8 cellular contexts compared by ENCODE assay signal in genomic region chr21:37072988-37073416, GRCh38. TPM values are rescaled to one million over a fixed set of nuclear protein-coding genes. Genes with fewer than 3 reads are reported as not detected.
DNase-seq lines count a peak whose midpoint lies in the region; ATAC-seq, FAIRE-seq and TF ChIP-seq lines count a peak whose summit lies in the region.

TSS of gene PIGP (minus strand) at chr21:37073071. CDS start at chr21:37072515, 556 bp downstream.
TSS of gene TTC3 (plus strand) at chr21:37073254. CDS start at chr21:37087258, 14,004 bp downstream.

- H3K4me1 ChIP-seq in prostate gland (replicated peaks) (peaks cover 6% of the 10 kb centered on the region), urinary bladder (ENCODE audit: insufficient read depth) (no peaks in the 10 kb centered on the region)

- H3K27me3 ChIP-seq in prostate gland (replicated peaks; ENCODE audit: insufficient read depth), result no peaks in the 10 kb centered on the region

- H3K27ac ChIP-seq in prostate gland (peak within 1 kb of the TSS; percentile 96 to 99), urinary bladder (ENCODE audit: low read depth) (peak within 1 kb of the TSS; percentile 99)

- intact Hi-C loops in T-helper 1 cell treated with Interleukin-12 subunit alpha and Interleukin-12 subunit beta and Interleukin-4 antibody, amounts not matched to agents 30 ng/mL and 1 ng/mL, for 36 hours (cut with micrococcal nuclease), result loop anchor here (1.0 to 10.0 kb wide), 11 partner anchors 66 to 1692 kb away; partner anchors contain the start of genes DOP1B, DYRK1A, HLCS and RIPPLY3
- intact Hi-C loops in left cardiac atrium (cut with DNase I), result no loop called here
- intact Hi-C loops in prostate gland (cut with DNase I), result loop anchor here (1.0 to 5.0 kb wide), 2 partner anchors 84 to 294 kb away; partner anchors contain the start of gene DYRK1A

- DNase-seq in GM12892 (ENCODE audit: insufficient read length) (peak; percentile 86), NCI-H1694 (lab: John Stamatoyannopoulos, UW) (peak; percentile 94), amniotic epithelial cell (ENCODE audit: low read depth) (peak; percentile 89), left cardiac atrium (peak; percentile 95), prostate gland (ENCODE audit: low spot score) (peak; percentile 92)

- peak within 1 kb of the TSS; percentile 87 to 96 for H3K4me3 ChIP-seq in prostate gland
- H3K4me3 ChIP-seq in urinary bladder (ENCODE audit: low read depth, low read length), result peak within 1 kb of the TSS; percentile 69

- ATAC-seq in HG02884 (IDR thresholded peaks at IDR 0.05; ENCODE audit: unreplicated experiment) (peak; percentile 58), left cardiac atrium (peak; percentile 88 to 89)

- peak; percentile 90 for FAIRE-seq in GM12892 (lab: Jason Lieb, UNC)

- WGBS in prostate gland, result under 1% methylated on average over 44 of the region's 61 CpGs
- under 1% methylated on average over 61 of the region's 61 CpGs for WGBS in urinary bladder

- TF ChIP-seq POLR2A in GM12892 (IDR thresholded peaks at IDR 0.05; ENCODE audit: low read depth, low read length) (peak; percentile 82), prostate gland (IDR thresholded peaks at IDR 0.05) (peak; percentile 95)

- TF ChIP-seq CTCF in prostate gland (IDR thresholded peaks at IDR 0.05), result peak in 1 of 4 experiments; percentile 16

- no peaks in the 10 kb centered on the region for H3K9me3 ChIP-seq in prostate gland

- H3K36me3 ChIP-seq in prostate gland (no peaks in the 10 kb centered on the region), urinary bladder (ENCODE audit: insufficient read depth) (no peaks in the 10 kb centered on the region)

RNA-seq across cellular contexts. Expression of gene PIGP, which starts in this region (rescaled TPM):
- 26.0 TPM for polyA plus RNA-seq in GM12892 (2012; ENCODE audit: missing spikeins)
- total RNA-seq in T-helper 1 cell treated with Interleukin-12 subunit alpha and Interleukin-12 subunit beta and Interleukin-4 antibody, amounts not matched to agents 30 ng/mL and 1 ng/mL, for 36 hours, result 12.7 and 14.5 TPM in 2 replicates
- total RNA-seq in left cardiac atrium, result 10 to 100 TPM; 32.1 to 33.2 TPM
- total RNA-seq in prostate gland, result 10 to 100 TPM; 18.0 to 54.5 TPM
- 26.7 TPM for total RNA-seq in urinary bladder
- polyA plus RNA-seq in urinary bladder, result 31.7 TPM

RNA-seq across cellular contexts. Expression of gene TTC3, which starts in this region (rescaled TPM):
- polyA plus RNA-seq in GM12892 (2012; ENCODE audit: missing spikeins), result 61.4 TPM
- total RNA-seq in T-helper 1 cell treated with Interleukin-12 subunit alpha and Interleukin-12 subunit beta and Interleukin-4 antibody, amounts not matched to agents 30 ng/mL and 1 ng/mL, for 36 hours, result 55.4 and 56.5 TPM in 2 replicates
- total RNA-seq in left cardiac atrium (10 to 100 TPM; 68.2 to 74.4 TPM), prostate gland (100 to 1,000 TPM; 169 to 201 TPM), urinary bladder (670 TPM)
- 56.5 TPM for polyA plus RNA-seq in urinary bladder

Comparison
In these comparisons a context has a peak if more than half of its experiments do, and no peak if none do; other contexts are left out.
1. Peak in every context shown above with its lines: DNase-seq, ATAC-seq, H3K4me3 ChIP-seq and H3K27ac ChIP-seq.
2. intact Hi-C loops: an anchor here in T-helper 1 cell treated with Interleukin-12 subunit alpha and Interleukin-12 subunit beta and Interleukin-4 antibody, amounts not matched to agents 30 ng/mL and 1 ng/mL, for 36 hours (1.0 to 10.0 kb wide) and prostate gland (1.0 to 5.0 kb wide); none called in left cardiac atrium.